In the genomic region with DNA sequence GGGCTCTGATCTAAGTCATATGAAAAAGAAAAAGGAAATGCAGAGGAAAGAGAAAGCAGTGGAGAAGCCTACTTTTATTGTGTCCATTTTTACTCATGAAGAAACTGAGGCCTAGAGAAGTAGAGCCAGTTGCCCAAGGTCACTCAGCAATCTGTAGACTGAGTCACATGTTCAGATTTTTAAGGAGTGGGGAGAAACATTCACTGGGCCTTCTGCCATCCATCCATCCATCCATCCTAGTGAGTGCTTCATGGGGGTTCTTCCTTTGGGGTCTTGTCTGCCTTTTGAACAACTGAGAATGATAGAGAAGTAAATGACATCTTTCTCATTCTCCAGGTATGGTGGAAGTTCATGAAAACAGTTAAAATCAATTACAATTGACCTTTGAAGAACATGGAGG, we compare ENCODE assay signal across 37 cellular contexts.
"Had no signal": no experiment of that assay in that cellular context is flagged by ENCODE, and none has a peak within 500 bp of the region (broad histone marks: within the 10 kb centered on the region; RNA-seq: fewer than 3 reads in every experiment).

No MANE protein-coding gene starts in this region.

- H3K9me3 ChIP-seq: adrenal gland, ascending aorta, body of pancreas, breast epithelium had no signal

- H3K36me3 Mint-ChIP-seq: activated naive CD4-positive, alpha-beta T cell treated with anti-CD3 and anti-CD28 coated beads, Interleukin-2, amount 10 ng/mL, durations not matched to agents 7 days and 5 days; activated naive CD4-positive, alpha-beta T cell treated with anti-CD3 and anti-CD28 coated beads, Interleukin-2, amount 50 U/mL, for 24 hours; activated naive CD4-positive, alpha-beta T cell treated with anti-CD3 and anti-CD28 coated beads, Interleukin-2, amount 50 U/mL, for 72 hours; activated naive CD8-positive, alpha-beta T cell; activated naive CD8-positive, alpha-beta T cell treated with anti-CD3 and anti-CD28 coated beads for 36 hours; activated naive CD8-positive, alpha-beta T cell treated with anti-CD3 and anti-CD28 coated beads, Interleukin-2, amount 10 ng/mL, durations not matched to agents 7 days and 5 days; brain had no signal

- H3K27me3 Mint-ChIP-seq: activated naive CD4-positive, alpha-beta T cell treated with anti-CD3 and anti-CD28 coated beads, Interleukin-2, amount 10 ng/mL, durations not matched to agents 7 days and 5 days; activated naive CD8-positive, alpha-beta T cell; activated naive CD8-positive, alpha-beta T cell treated with anti-CD3 and anti-CD28 coated beads, Interleukin-2, amount 10 ng/mL, durations not matched to agents 7 days and 5 days; activated T-cell treated with anti-CD3 and anti-CD28 coated beads, Interleukin-2, amount 50 U/mL, for 24 hours; activated T-helper 17 cell treated with anti-CD3 and anti-CD28 coated beads, Interleukin-2, amount 50 U/mL, for 72 hours; central memory CD8-positive, alpha-beta T cell had no signal

- H3K27ac ChIP-seq: adrenal gland, ascending aorta, body of pancreas, brain microvascular endothelial cell, breast epithelium, cardiac muscle cell had no signal

- H3K4me1 ChIP-seq: adrenal gland, ascending aorta, body of pancreas, breast epithelium had no signal

- H3K4me3 Mint-ChIP-seq: activated naive CD4-positive, alpha-beta T cell treated with anti-CD3 and anti-CD28 coated beads for 36 hours; activated naive CD4-positive, alpha-beta T cell treated with anti-CD3 and anti-CD28 coated beads, Interleukin-2, amount 10 ng/mL, durations not matched to agents 7 days and 5 days; activated naive CD4-positive, alpha-beta T cell treated with anti-CD3 and anti-CD28 coated beads, Interleukin-2, amount 50 U/mL, for 24 hours; activated naive CD8-positive, alpha-beta T cell; activated naive CD8-positive, alpha-beta T cell treated with anti-CD3 and anti-CD28 coated beads for 36 hours; activated naive CD8-positive, alpha-beta T cell treated with anti-CD3 and anti-CD28 coated beads, Interleukin-2, amount 10 ng/mL, durations not matched to agents 7 days and 5 days; activated naive CD8-positive, alpha-beta T cell treated with anti-CD3 and anti-CD28 coated beads, Interleukin-2, amount 50 U/mL, for 24 hours; activated T-cell treated with anti-CD3 and anti-CD28 coated beads, Interleukin-2, amount 50 U/mL, for 24 hours; activated T-cell treated with anti-CD3 and anti-CD28 coated beads, Interleukin-2, amount 50 U/mL, for 4 hours; activated T-cell treated with anti-CD3 and anti-CD28 coated beads, Interleukin-2, amount 50 U/mL, for 72 hours; activated T-helper 1 cell treated with anti-CD3 and anti-CD28 coated beads, Interleukin-12 subunit alpha, Interleukin-12 subunit beta, Interleukin-2, Interleukin-4 antibody, amounts not matched to agents 30 ng/mL and 10 ng/mL and 1 ng/mL, durations not matched to agents 14 hours and 24 hours and 36 hours; activated T-helper 17 cell treated with anti-CD3 and anti-CD28 coated beads, Interleukin-2, amount 50 U/mL, for 72 hours; brain; central memory CD8-positive, alpha-beta T cell had no signal

- H3K4me1 Mint-ChIP-seq: activated naive CD4-positive, alpha-beta T cell treated with anti-CD3 and anti-CD28 coated beads, Interleukin-2, amount 10 ng/mL, durations not matched to agents 7 days and 5 days; activated naive CD4-positive, alpha-beta T cell treated with anti-CD3 and anti-CD28 coated beads, Interleukin-2, amount 50 U/mL, for 24 hours; activated naive CD8-positive, alpha-beta T cell treated with anti-CD3 and anti-CD28 coated beads for 36 hours; activated naive CD8-positive, alpha-beta T cell treated with anti-CD3 and anti-CD28 coated beads, Interleukin-2, amount 10 ng/mL, durations not matched to agents 7 days and 5 days; activated naive CD8-positive, alpha-beta T cell treated with anti-CD3 and anti-CD28 coated beads, Interleukin-2, amount 50 U/mL, for 24 hours; activated T-helper 17 cell treated with anti-CD3 and anti-CD28 coated beads, Interleukin-2, amount 50 U/mL, for 72 hours; central memory CD8-positive, alpha-beta T cell had no signal

- H3K27ac Mint-ChIP-seq: activated naive CD4-positive, alpha-beta T cell treated with anti-CD3 and anti-CD28 coated beads for 36 hours; activated naive CD4-positive, alpha-beta T cell treated with anti-CD3 and anti-CD28 coated beads, Interleukin-2, amount 10 ng/mL, durations not matched to agents 7 days and 5 days; activated naive CD4-positive, alpha-beta T cell treated with anti-CD3 and anti-CD28 coated beads, Interleukin-2, amount 50 U/mL, for 24 hours; activated naive CD4-positive, alpha-beta T cell treated with anti-CD3 and anti-CD28 coated beads, Interleukin-2, amount 50 U/mL, for 72 hours; activated naive CD8-positive, alpha-beta T cell; activated naive CD8-positive, alpha-beta T cell treated with anti-CD3 and anti-CD28 coated beads for 36 hours; activated naive CD8-positive, alpha-beta T cell treated with anti-CD3 and anti-CD28 coated beads, Interleukin-2, amount 10 ng/mL, durations not matched to agents 7 days and 5 days; activated naive CD8-positive, alpha-beta T cell treated with anti-CD3 and anti-CD28 coated beads, Interleukin-2, amount 50 U/mL, for 24 hours; activated T-cell treated with anti-CD3 and anti-CD28 coated beads, Interleukin-2, amount 50 U/mL, for 24 hours; activated T-cell treated with anti-CD3 and anti-CD28 coated beads, Interleukin-2, amount 50 U/mL, for 72 hours; activated T-helper 1 cell treated with anti-CD3 and anti-CD28 coated beads, Interleukin-12 subunit alpha, Interleukin-12 subunit beta, Interleukin-2, Interleukin-4 antibody, amounts not matched to agents 30 ng/mL and 10 ng/mL and 1 ng/mL, durations not matched to agents 14 hours and 24 hours and 36 hours; activated T-helper 17 cell treated with anti-CD3 and anti-CD28 coated beads, Interleukin-2, amount 50 U/mL, for 72 hours; activated T-helper 2 cell treated with anti-CD3 and anti-CD28 coated beads, Interferon-gamma antibody, Interleukin-2, Interleukin-4, amounts not matched to agents 10 μg/mL and 5 μg/mL and 100 μg/mL, durations not matched to agents 14 hours and 24 hours and 36 hours; brain had no signal

- H3K36me3 ChIP-seq: adrenal gland, ascending aorta, brain microvascular endothelial cell, breast epithelium, cardiac muscle cell had no signal

- H3K4me3 ChIP-seq: adrenal gland, ascending aorta, body of pancreas, breast epithelium, cardiac muscle cell had no signal

- ATAC-seq: activated naive CD4-positive, alpha-beta T cell treated with anti-CD3 and anti-CD28 coated beads, Interleukin-2, amount 50 U/mL, for 72 hours; activated naive CD8-positive, alpha-beta T cell treated with anti-CD3 and anti-CD28 coated beads, Interleukin-2, amount 50 U/mL, for 24 hours; activated T-cell treated with anti-CD3 and anti-CD28 coated beads, Interleukin-2, amount 50 U/mL, for 4 hours; activated T-cell treated with anti-CD3 and anti-CD28 coated beads, Interleukin-2, amount 50 U/mL, for 72 hours; activated T-helper 17 cell treated with anti-CD3 and anti-CD28 coated beads, Interleukin-2, amount 50 U/mL, for 72 hours; body of pancreas had no signal

- H3K27me3 ChIP-seq: adrenal gland, ascending aorta, body of pancreas, brain microvascular endothelial cell, breast epithelium, cardiac muscle cell had no signal

- DNase-seq: activated effector memory CD4-positive, alpha-beta T cell treated with anti-CD3 and anti-CD28 coated beads, Interleukin-2, amount 50 U/mL, for 16 hours; activated effector memory CD4-positive, alpha-beta T cell treated with Interleukin-2 at 50 U/mL for 16 hours; activated gamma-delta T cell; activated gamma-delta T cell treated with Interleukin-2 at 50 U/mL for 16 hours; activated naive CD4-positive, alpha-beta T cell; activated naive CD4-positive, alpha-beta T cell treated with anti-CD3 and anti-CD28 coated beads for 36 hours; activated naive CD4-positive, alpha-beta T cell treated with anti-CD3 and anti-CD28 coated beads, Interleukin-2, amount 10 ng/mL, durations not matched to agents 7 days and 5 days; activated naive CD4-positive, alpha-beta T cell treated with anti-CD3 and anti-CD28 coated beads, Interleukin-2, amount 50 U/mL, for 16 hours; activated naive CD4-positive, alpha-beta T cell treated with Interleukin-2 at 50 U/mL for 16 hours; activated naive CD8-positive, alpha-beta T cell treated with anti-CD3 and anti-CD28 coated beads for 36 hours; activated naive CD8-positive, alpha-beta T cell treated with anti-CD3 and anti-CD28 coated beads, Interleukin-2, amount 10 ng/mL, durations not matched to agents 7 days and 5 days; activated naive CD8-positive, alpha-beta T cell treated with anti-CD3 and anti-CD28 coated beads, Interleukin-2, amount 50 U/mL, for 24 hours; activated T-cell treated with anti-CD3 and anti-CD28 coated beads, Interleukin-2, amount 50 U/mL, for 24 hours; activated T-cell treated with anti-CD3 and anti-CD28 coated beads, Interleukin-2, amount 50 U/mL, for 4 hours; activated T-cell treated with anti-CD3 and anti-CD28 coated beads, Interleukin-2, amount 50 U/mL, for 48 hours; activated T-cell treated with anti-CD3 and anti-CD28 coated beads, Interleukin-2, amount 50 U/mL, for 72 hours; adrenal gland; amniotic stem cell; amygdala; anterior cingulate cortex; aorta; body of pancreas; brain microvascular endothelial cell; caudate nucleus; central memory CD4-positive, alpha-beta T cell; cerebellar nuclear complex had no signal
